9 cellular contexts compared by ENCODE assay signal in the genomic region with DNA sequence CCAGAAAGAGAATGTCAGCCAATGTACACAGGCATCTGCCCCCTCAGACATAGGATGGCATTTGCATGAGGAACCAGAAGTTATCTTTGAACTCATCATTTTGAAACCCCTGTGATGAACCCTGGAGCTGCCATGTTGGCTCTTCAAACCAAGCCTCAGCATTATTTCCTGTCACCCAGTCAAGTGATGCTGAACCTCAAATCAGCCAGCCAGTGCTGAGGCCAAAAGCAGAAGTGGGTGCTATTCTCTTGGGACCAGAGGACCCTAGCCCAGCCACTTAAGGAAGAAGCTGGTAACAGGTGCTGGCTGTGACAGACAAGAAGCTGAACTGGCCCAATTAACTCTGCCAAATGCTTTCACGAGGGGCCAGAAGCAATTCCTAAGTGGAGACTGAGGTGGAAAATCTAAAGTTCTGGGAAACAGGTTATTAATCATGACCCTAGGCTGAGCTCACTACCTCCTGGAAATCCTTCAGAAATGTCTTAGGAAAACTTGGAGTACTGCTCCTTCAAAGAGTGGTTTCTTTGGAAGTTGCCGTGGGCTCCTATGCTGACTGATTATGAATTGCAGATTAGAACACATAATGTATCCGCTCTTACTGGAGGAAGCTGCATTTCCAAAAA. TPM values are rescaled to one million over a fixed set of nuclear protein-coding genes. Genes with fewer than 3 reads are reported as not detected.
DNase-seq lines count a peak whose midpoint lies in the region; ATAC-seq, FAIRE-seq and TF ChIP-seq lines count a peak whose summit lies in the region.
"Had no signal": no experiment of that assay in that cellular context is flagged by ENCODE, and none has a peak within 500 bp of the region (broad histone marks: within the 10 kb centered on the region; RNA-seq: fewer than 3 reads in every experiment).

No MANE protein-coding gene starts in this region.

- peak; percentile 19 for TF ChIP-seq POLR2A in GM18526 (IDR thresholded peaks at IDR 0.05; ENCODE audit: extremely low read depth, insufficient read length)

- H3K9me3 Mint-ChIP-seq in naive B cell = peaks cover 0 to 4% (median 0%) of the 10 kb centered on the region in 7 donors

- CTCF ChIA-PET in HEK293T (lab: Yijun Ruan, JAX) = interaction anchor here (0.6 kb wide), 1 partner anchor 156 kb away, joined by 3 read pairs; no protein-coding TSS in a partner anchor

- ATAC-seq in GM21619 (IDR thresholded peaks at IDR 0.05; ENCODE audit: unreplicated experiment) (peak; percentile 50), naive B cell (ENCODE audit: low read depth in 2 of 2) (peak; percentile 82 to 85)

- peak overlapping the region; percentile 84 to 96 (median 93) for H3K4me3 Mint-ChIP-seq in naive B cell

- peaks cover 75 to 93% (median 86%) of the 10 kb centered on the region in 3 donors for H3K4me1 Mint-ChIP-seq in naive B cell

- POLR2A ChIA-PET in HEK293T (lab: Yijun Ruan, JAX) = no interaction called here

- peak overlapping the region in 5 of 6 donors; percentile 92 to 100 (median 98) for H3K27ac Mint-ChIP-seq in naive B cell

- H3K36me3 Mint-ChIP-seq in naive B cell = peaks cover 5 to 7% of the 10 kb centered on the region in 2 donors

- no peak for FAIRE-seq in HTR-8/SVneo (lab: Jason Lieb, UNC)

- DNase-seq in KG1 (lab: John Stamatoyannopoulos, UW) (peak; percentile 36), naive B cell (peak; percentile 93), NCI-H1436 treated with DMSO at 0.1 percent for 48 hours (lab: John Stamatoyannopoulos, UW) (no peak), HEK293T (ENCODE audit: extremely low spot score) (no peak), HTR-8/SVneo (ENCODE audit: insufficient read length, low spot score) (no peak)
- no peak for DNase-seq in NK-92 treated with Interleukin-12 subunit alpha and Interleukin-12 subunit beta, amount 100 ng/mL, for 24 hours (lab: John Stamatoyannopoulos, UW)
- DNase-seq: activated T-cell treated with anti-CD3 and anti-CD28 coated beads, Interleukin-2, amount 50 U/mL, for 48 hours had no signal

- H3K27me3 Mint-ChIP-seq in naive B cell = no peaks in the 10 kb centered on the region

TF ChIP-seq in HEK293T, 16 proteins besides CTCF, POLR2A, EP300 and RAD21:
- TF ChIP-seq ARNT (IDR thresholded peaks at IDR 0.05) (no peak), NFRKB (IDR thresholded peaks at IDR 0.05) (no peak), LEF1 (IDR thresholded peaks at IDR 0.05; ENCODE audit: borderline replicate concordance) (no peak), ELF4 (IDR thresholded peaks at IDR 0.05) (no peak), HDGF (IDR thresholded peaks at IDR 0.05; ENCODE audit: borderline replicate concordance) (no peak), BHLHE40 (IDR thresholded peaks at IDR 0.05; ENCODE audit: borderline replicate concordance) (no peak), FOXM1 (IDR thresholded peaks at IDR 0.05; ENCODE audit: borderline replicate concordance) (no peak), CTBP1 (IDR thresholded peaks at IDR 0.05; ENCODE audit: borderline replicate concordance) (no peak), FOXK2 (IDR thresholded peaks at IDR 0.05) (no peak), FOXA1 (IDR thresholded peaks at IDR 0.05) (no peak), PKNOX1 (IDR thresholded peaks at IDR 0.05) (no peak), SUZ12 (IDR thresholded peaks at IDR 0.05) (no peak), TARDBP (IDR thresholded peaks at IDR 0.05) (no peak), SP1 (IDR thresholded peaks at IDR 0.05) (no peak), L3MBTL2 (conservative IDR thresholded peaks at IDR 0.05) (no peak), ZNF384 (IDR thresholded peaks at IDR 0.05) (no peak)

RNA-seq across cellular contexts. Expression of gene PKIG, which starts 4.0 kb away (rescaled TPM):
- polyA plus RNA-seq in naive B cell (ENCODE audit: low read depth in 6 of 6) = 100 to 1,000 TPM in 4 of 6 donors, 10 to 100 TPM in 2; 74.7 to 219 (median 103) TPM

Comparison
In these comparisons a context has a peak if more than half of its experiments do, and no peak if none do; other contexts are left out.
1. DNase-seq: peak in KG1 (single experiment) and naive B cell (single experiment); none in NK-92 treated with Interleukin-12 subunit alpha and Interleukin-12 subunit beta, amount 100 ng/mL, for 24 hours (single experiment), NCI-H1436 treated with DMSO at 0.1 percent for 48 hours (single experiment), HEK293T (single experiment) and HTR-8/SVneo (single experiment).